ENCODE assay signal across 12 cellular contexts in the genomic region with DNA sequence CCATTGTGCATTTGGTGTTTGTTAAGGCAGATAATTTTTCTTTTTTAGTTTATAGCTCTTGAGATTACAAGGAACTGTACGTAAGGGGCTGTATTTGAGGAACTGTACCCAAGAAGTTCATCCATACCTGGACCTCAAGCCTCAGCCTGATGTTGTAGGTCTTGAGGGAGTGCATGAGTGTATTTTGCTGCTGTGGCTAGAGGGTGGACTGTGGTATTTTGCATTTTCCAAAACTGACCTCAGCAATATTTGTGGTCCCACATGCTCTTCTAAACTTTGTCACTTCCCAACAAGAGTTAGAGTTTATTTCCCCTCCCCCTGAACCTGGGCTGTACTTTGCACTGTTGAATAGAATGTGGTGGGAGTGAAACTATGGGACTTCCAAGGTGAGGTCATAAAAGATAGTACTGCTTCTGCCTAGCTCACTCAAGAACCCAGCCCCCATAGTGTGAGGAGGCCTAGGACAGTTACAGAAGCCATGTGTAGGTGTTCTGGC. TPM values are rescaled to one million over a fixed set of nuclear protein-coding genes. Genes with fewer than 3 reads are reported as not detected.
A peak's percentile ranks its signal among the peaks of the same experiment; 100 is the strongest.
DNase-seq lines count a peak whose midpoint lies in the region; ATAC-seq and TF ChIP-seq lines count a peak whose summit lies in the region.
"Had no signal": no experiment of that assay in that cellular context is flagged by ENCODE, and none has a peak within 500 bp of the region (broad histone marks: within the 10 kb centered on the region; RNA-seq: fewer than 3 reads in every experiment).

No MANE protein-coding gene starts in this region.

- H3K27ac ChIP-seq in esophagus squamous epithelium (no peak overlapping the region), substantia nigra (ENCODE audit: low read depth, low read length, poor library complexity, severe bottlenecking) (no peak overlapping the region)
- H3K27ac ChIP-seq: ovary had no signal

- peak overlapping the region; percentile 13 for H3K27ac Mint-ChIP-seq in stimulated activated naive CD8-positive, alpha-beta T cell treated with anti-CD3 and anti-CD28 coated beads, Interleukin-15, Interleukin-2, amounts not matched to agents 100 ng/mL and 50 ng/mL, for 24 hours
- H3K27ac Mint-ChIP-seq: brain had no signal

- no peak for TF ChIP-seq CTCF in esophagus squamous epithelium (IDR thresholded peaks at IDR 0.05)

- no peaks in the 10 kb centered on the region for H3K36me3 Mint-ChIP-seq in stimulated activated naive CD8-positive, alpha-beta T cell treated with anti-CD3 and anti-CD28 coated beads, Interleukin-15, Interleukin-2, amounts not matched to agents 100 ng/mL and 50 ng/mL, for 24 hours (ENCODE audit: low read depth)

- WGBS in esophagus squamous epithelium, 2 donors = 89 to 94% methylated on average over 1 of the region's 1 CpG

- H3K9me3 Mint-ChIP-seq in stimulated activated naive CD8-positive, alpha-beta T cell treated with anti-CD3 and anti-CD28 coated beads, Interleukin-15, Interleukin-2, amounts not matched to agents 100 ng/mL and 50 ng/mL, for 24 hours = peaks cover 5% of the 10 kb centered on the region

- H3K4me3 Mint-ChIP-seq in stimulated activated naive CD8-positive, alpha-beta T cell treated with anti-CD3 and anti-CD28 coated beads, Interleukin-15, Interleukin-2, amounts not matched to agents 100 ng/mL and 50 ng/mL, for 24 hours = no peak overlapping the region
- H3K4me3 Mint-ChIP-seq: brain had no signal

- intact Hi-C loops in esophagus squamous epithelium (cut with DNase I) = no loop called here

- peak; percentile 13 for DNase-seq in stimulated activated CD4-positive, alpha-beta T cell treated with anti-CD3 and anti-CD28 coated beads, Interleukin-1b, Interleukin-23, amount 100 ng/mL, for 48 hours
- DNase-seq in stimulated activated CD4-positive, alpha-beta T cell treated with anti-CD3 and anti-CD28 coated beads, Interleukin-2, amount 100 ng/mL, for 48 hours = no peak
- no peak for DNase-seq in esophagus squamous epithelium (lab: John Stamatoyannopoulos, UW)
- DNase-seq in substantia nigra (lab: John Stamatoyannopoulos, UW) = no peak
- DNase-seq in germinal center (ENCODE audit: low spot score) = no peak
- DNase-seq: left colon, NCI-H1436 treated with DMSO at 0.1 percent for 48 hours, ovary had no signal

- no peaks in the 10 kb centered on the region for H3K9me3 ChIP-seq in esophagus squamous epithelium
- H3K9me3 ChIP-seq: ovary had no signal

- TF ChIP-seq POLR2A in esophagus squamous epithelium (IDR thresholded peaks at IDR 0.05) = no peak

- H3K27me3 Mint-ChIP-seq in stimulated activated naive CD8-positive, alpha-beta T cell treated with anti-CD3 and anti-CD28 coated beads, Interleukin-15, Interleukin-2, amounts not matched to agents 100 ng/mL and 50 ng/mL, for 24 hours = no peaks in the 10 kb centered on the region

- H3K27me3 ChIP-seq in esophagus squamous epithelium = no peaks in the 10 kb centered on the region
- H3K27me3 ChIP-seq: ovary had no signal

- peaks cover 8% of the 10 kb centered on the region for H3K4me1 Mint-ChIP-seq in stimulated activated naive CD8-positive, alpha-beta T cell treated with anti-CD3 and anti-CD28 coated beads, Interleukin-15, Interleukin-2, amounts not matched to agents 100 ng/mL and 50 ng/mL, for 24 hours (ENCODE audit: low read depth)

- no peaks in the 10 kb centered on the region for H3K36me3 ChIP-seq in esophagus squamous epithelium
- H3K36me3 ChIP-seq: ovary had no signal

- ATAC-seq in HG02610 (IDR thresholded peaks at IDR 0.05; ENCODE audit: unreplicated experiment) (peak; percentile 98), HG03457 (IDR thresholded peaks at IDR 0.05; ENCODE audit: unreplicated experiment) (peak; percentile 94)
- ATAC-seq: left colon had no signal

- no peaks in the 10 kb centered on the region for H3K4me1 ChIP-seq in esophagus squamous epithelium

- no peak overlapping the region for H3K4me3 ChIP-seq in esophagus squamous epithelium
- H3K4me3 ChIP-seq: ovary had no signal

RNA-seq across cellular contexts. Expression of a gene that starts 42.2 kb away (rescaled TPM):
- 10 to 100 TPM in 1 of 4 donors, 1 to 10 TPM in 3; 4.8 to 10.1 (median 9.0) TPM for total RNA-seq in esophagus squamous epithelium
